Comparison of ENCODE assay signal across 18 cellular contexts in genomic region chr1:187721216-187721615, GRCh38.
"Had no signal": no experiment of that assay in that cellular context is flagged by ENCODE, and none has a peak within 500 bp of the region (broad histone marks: within the 10 kb centered on the region; RNA-seq: fewer than 3 reads in every experiment).

No MANE protein-coding gene starts in this region.

- H3K27me3 ChIP-seq: brain microvascular endothelial cell, cardiac muscle cell had no signal

- DNase-seq: activated B cell treated with CpG ODN at 0.5 μM for 24 hours; activated CD4-positive, alpha-beta T cell treated with anti-CD3 and anti-CD28 coated beads, Interleukin-2, amount 10 ng/mL, durations not matched to agents 7 days and 5 days; activated CD8-positive, alpha-beta memory T cell treated with anti-CD3 and anti-CD28 coated beads, Interleukin-2, amount 50 U/mL, for 4 hours; activated CD8-positive, alpha-beta T cell treated with anti-CD3 and anti-CD28 coated beads for 36 hours; activated gamma-delta T cell treated with Interleukin-2 at 50 U/mL for 16 hours; activated naive CD4-positive, alpha-beta T cell treated with anti-CD3 and anti-CD28 coated beads, Interleukin-2, amount 10 ng/mL, durations not matched to agents 7 days and 5 days; activated naive CD8-positive, alpha-beta T cell treated with anti-CD3 and anti-CD28 coated beads for 36 hours; activated T-cell treated with anti-CD3 and anti-CD28 coated beads, Interleukin-2, amount 50 U/mL, for 72 hours; brain microvascular endothelial cell; NCI-H1048; NCI-H1417 treated with DMSO at 0.1 percent for 48 hours; NCI-H2081 treated with DMSO at 0.1 percent for 48 hours; NCI-H510A; NCI-H526 treated with DMSO at 0.1 percent for 48 hours; SIG-M5; T-helper 17 cell; T1000 had no signal

- H3K4me3 ChIP-seq: cardiac muscle cell had no signal

- H3K36me3 ChIP-seq: brain microvascular endothelial cell, cardiac muscle cell had no signal

- H3K27ac ChIP-seq: brain microvascular endothelial cell, cardiac muscle cell had no signal
